ENCODE assay signal across 9 cellular contexts in the genomic region with DNA sequence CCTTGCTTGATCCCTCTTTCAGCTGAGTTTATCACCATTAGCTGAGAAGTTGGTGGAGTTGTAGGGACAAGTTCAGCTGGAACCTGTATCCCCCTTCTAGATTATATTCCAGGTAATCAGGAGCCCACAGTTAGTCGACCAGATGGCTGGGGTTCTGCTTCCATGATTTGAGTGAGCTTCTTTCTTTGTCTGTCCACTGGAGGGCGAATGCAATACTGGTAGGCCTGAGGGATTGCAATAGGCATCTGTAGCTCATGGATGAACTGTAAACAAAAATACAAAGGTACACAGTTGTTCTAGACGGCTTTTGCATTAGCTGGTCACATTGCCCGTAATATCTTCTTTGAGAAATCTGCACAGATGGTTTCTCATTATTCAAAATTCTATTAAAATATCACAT.
DNase-seq lines count a peak whose midpoint lies in the region; ATAC-seq and TF ChIP-seq lines count a peak whose summit lies in the region.
"Had no signal": no experiment of that assay in that cellular context is flagged by ENCODE, and none has a peak within 500 bp of the region (broad histone marks: within the 10 kb centered on the region; RNA-seq: fewer than 3 reads in every experiment).

No MANE protein-coding gene starts in this region.

- no peaks in the 10 kb centered on the region for H3K4me1 ChIP-seq in foreskin keratinocyte
- peaks cover 0 to 5% of the 10 kb centered on the region in 2 donors for H3K4me1 ChIP-seq in ascending aorta

- DNase-seq in AG08395 (ENCODE audit: low spot score) (peak; percentile 34), NCI-H69 (lab: John Stamatoyannopoulos, UW) (peak; percentile 6), foreskin keratinocyte (no peak), ascending aorta (ENCODE audit: low spot score in 2 of 2) (no peak), cerebellum (ENCODE audit: low spot score) (no peak), C1 segment of cervical spinal cord (lab: John Stamatoyannopoulos, UW) (no peak), Ammon's horn (ENCODE audit: low spot score) (no peak)
- DNase-seq: ovary had no signal

- intact Hi-C loops in ascending aorta (cut with DNase I) = no loop called here

- H3K4me3 ChIP-seq in ascending aorta = no peak overlapping the region
- H3K4me3 ChIP-seq: ovary had no signal

- peak; percentile 48 for ATAC-seq in foreskin keratinocyte

- TF ChIP-seq CTCF in GM12873 (IDR thresholded peaks at IDR 0.05; ENCODE audit: insufficient read depth, low read depth, low read length, missing control alignments) (peak; percentile 24), foreskin keratinocyte (conservative IDR thresholded peaks at IDR 0.05) (peak; percentile 51), ascending aorta (IDR thresholded peaks at IDR 0.05) (no peak)

- H3K27me3 ChIP-seq in foreskin keratinocyte = no peaks in the 10 kb centered on the region
- H3K27me3 ChIP-seq in ascending aorta = no peaks in the 10 kb centered on the region
- H3K27me3 ChIP-seq: ovary had no signal

- H3K27ac ChIP-seq in foreskin keratinocyte (no peak overlapping the region), ascending aorta (no peak overlapping the region)
- H3K27ac ChIP-seq: ovary had no signal

- no peaks in the 10 kb centered on the region for H3K36me3 ChIP-seq in ascending aorta
- H3K36me3 ChIP-seq: ovary had no signal

- no peaks in the 10 kb centered on the region for H3K9me3 ChIP-seq in ascending aorta
- H3K9me3 ChIP-seq: ovary had no signal

Comparison
In these comparisons a context has a peak if more than half of its experiments do, and no peak if none do; other contexts are left out.
1. DNase-seq: peak in AG08395 (single experiment) and NCI-H69 (single experiment); none in foreskin keratinocyte (0 of 2), ascending aorta (0 of 2), cerebellum (single experiment), C1 segment of cervical spinal cord (0 of 14) and Ammon's horn (single experiment).
2. CTCF ChIP-seq: peak in GM12873 (single experiment) and foreskin keratinocyte (single experiment); none in ascending aorta (0 of 3).